In genomic region chr3:15557511-15557946, GRCh38 we compare ENCODE assay signal across 1 cellular context.
TF ChIP-seq lines count a peak whose summit lies in the region.

No MANE protein-coding gene starts in this region.

TF ChIP-seq in K562, 482 proteins besides CTCF, POLR2A, EP300 and RAD21 (continued from another document and continues in another):
- TF ChIP-seq, protein P1, sequence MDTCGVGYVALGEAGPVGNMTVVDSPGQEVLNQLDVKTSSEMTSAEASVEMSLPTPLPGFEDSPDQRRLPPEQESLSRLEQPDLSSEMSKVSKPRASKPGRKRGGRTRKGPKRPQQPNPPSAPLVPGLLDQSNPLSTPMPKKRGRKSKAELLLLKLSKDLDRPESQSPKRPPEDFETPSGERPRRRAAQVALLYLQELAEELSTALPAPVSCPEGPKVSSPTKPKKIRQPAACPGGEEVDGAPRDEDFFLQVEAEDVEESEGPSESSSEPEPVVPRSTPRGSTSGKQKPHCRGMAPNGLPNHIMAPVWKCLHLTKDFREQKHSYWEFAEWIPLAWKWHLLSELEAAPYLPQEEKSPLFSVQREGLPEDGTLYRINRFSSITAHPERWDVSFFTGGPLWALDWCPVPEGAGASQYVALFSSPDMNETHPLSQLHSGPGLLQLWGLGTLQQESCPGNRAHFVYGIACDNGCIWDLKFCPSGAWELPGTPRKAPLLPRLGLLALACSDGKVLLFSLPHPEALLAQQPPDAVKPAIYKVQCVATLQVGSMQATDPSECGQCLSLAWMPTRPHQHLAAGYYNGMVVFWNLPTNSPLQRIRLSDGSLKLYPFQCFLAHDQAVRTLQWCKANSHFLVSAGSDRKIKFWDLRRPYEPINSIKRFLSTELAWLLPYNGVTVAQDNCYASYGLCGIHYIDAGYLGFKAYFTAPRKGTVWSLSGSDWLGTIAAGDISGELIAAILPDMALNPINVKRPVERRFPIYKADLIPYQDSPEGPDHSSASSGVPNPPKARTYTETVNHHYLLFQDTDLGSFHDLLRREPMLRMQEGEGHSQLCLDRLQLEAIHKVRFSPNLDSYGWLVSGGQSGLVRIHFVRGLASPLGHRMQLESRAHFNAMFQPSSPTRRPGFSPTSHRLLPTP (IDR thresholded peaks at IDR 0.05; ENCODE audit: borderline replicate concordance, extremely low read depth, insufficient read length) = no peak
- no peak for TF ChIP-seq YBX1 (IDR thresholded peaks at IDR 0.05)
- TF ChIP-seq HDAC8 (tag; IDR thresholded peaks at IDR 0.05) = no peak
- TF ChIP-seq NFE2 (IDR thresholded peaks at IDR 0.05; ENCODE audit: low read depth) = peak; percentile 39; the same call in 1 of the 2 replicates
- no peak for TF ChIP-seq ZNF518B (CRISPR knock-in tag; IDR thresholded peaks at IDR 0.05)
- TF ChIP-seq ATF3 (IDR thresholded peaks at IDR 0.05) = no peak
- no peak for TF ChIP-seq ATF3 (CRISPR knock-in tag; conservative IDR thresholded peaks at IDR 0.05)
- peak; percentile 89 for TF ChIP-seq ZNF384 (IDR thresholded peaks at IDR 0.05; ENCODE audit: low read depth, low read length)
- TF ChIP-seq SRSF7 (optimal IDR thresholded peaks at IDR 0.05; ENCODE audit: low read depth, low read length) = no peak
- TF ChIP-seq, protein P2, sequence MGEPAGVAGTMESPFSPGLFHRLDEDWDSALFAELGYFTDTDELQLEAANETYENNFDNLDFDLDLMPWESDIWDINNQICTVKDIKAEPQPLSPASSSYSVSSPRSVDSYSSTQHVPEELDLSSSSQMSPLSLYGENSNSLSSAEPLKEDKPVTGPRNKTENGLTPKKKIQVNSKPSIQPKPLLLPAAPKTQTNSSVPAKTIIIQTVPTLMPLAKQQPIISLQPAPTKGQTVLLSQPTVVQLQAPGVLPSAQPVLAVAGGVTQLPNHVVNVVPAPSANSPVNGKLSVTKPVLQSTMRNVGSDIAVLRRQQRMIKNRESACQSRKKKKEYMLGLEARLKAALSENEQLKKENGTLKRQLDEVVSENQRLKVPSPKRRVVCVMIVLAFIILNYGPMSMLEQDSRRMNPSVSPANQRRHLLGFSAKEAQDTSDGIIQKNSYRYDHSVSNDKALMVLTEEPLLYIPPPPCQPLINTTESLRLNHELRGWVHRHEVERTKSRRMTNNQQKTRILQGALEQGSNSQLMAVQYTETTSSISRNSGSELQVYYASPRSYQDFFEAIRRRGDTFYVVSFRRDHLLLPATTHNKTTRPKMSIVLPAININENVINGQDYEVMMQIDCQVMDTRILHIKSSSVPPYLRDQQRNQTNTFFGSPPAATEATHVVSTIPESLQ (CRISPR knock-in tag; IDR thresholded peaks at IDR 0.05) = no peak
- TF ChIP-seq FOXA1 (IDR thresholded peaks at IDR 0.05; ENCODE audit: borderline replicate concordance) = no peak
- TF ChIP-seq HLTF (IDR thresholded peaks at IDR 0.05) = no peak
- no peak for TF ChIP-seq MECOM (CRISPR knock-in tag; IDR thresholded peaks at IDR 0.05)
- TF ChIP-seq ZC3H8 (IDR thresholded peaks at IDR 0.05) = no peak
- TF ChIP-seq SMARCC2 (IDR thresholded peaks at IDR 0.05; ENCODE audit: low read depth) = no peak
- no peak for TF ChIP-seq MCM7 (IDR thresholded peaks at IDR 0.05)
- no peak for TF ChIP-seq MYBL2 (IDR thresholded peaks at IDR 0.05; ENCODE audit: low read depth)
- TF ChIP-seq MYBL2 (CRISPR knock-in tag; IDR thresholded peaks at IDR 0.05; ENCODE audit: borderline replicate concordance) = no peak
- peak; percentile 61 for TF ChIP-seq SMC3 (conservative IDR thresholded peaks at IDR 0.05; ENCODE audit: insufficient read depth, low read depth, low read length)
- no peak for TF ChIP-seq ZNF655 (CRISPR knock-in tag; IDR thresholded peaks at IDR 0.05)
- TF ChIP-seq ZBTB40 (IDR thresholded peaks at IDR 0.05) = no peak
- TF ChIP-seq ZBTB40 (CRISPR knock-in tag; IDR thresholded peaks at IDR 0.05) = no peak
- no peak for TF ChIP-seq ZNF740 (CRISPR knock-in tag; IDR thresholded peaks at IDR 0.05)
- no peak for TF ChIP-seq ZNF740 (tag; IDR thresholded peaks at IDR 0.05)
- TF ChIP-seq, protein P3, sequence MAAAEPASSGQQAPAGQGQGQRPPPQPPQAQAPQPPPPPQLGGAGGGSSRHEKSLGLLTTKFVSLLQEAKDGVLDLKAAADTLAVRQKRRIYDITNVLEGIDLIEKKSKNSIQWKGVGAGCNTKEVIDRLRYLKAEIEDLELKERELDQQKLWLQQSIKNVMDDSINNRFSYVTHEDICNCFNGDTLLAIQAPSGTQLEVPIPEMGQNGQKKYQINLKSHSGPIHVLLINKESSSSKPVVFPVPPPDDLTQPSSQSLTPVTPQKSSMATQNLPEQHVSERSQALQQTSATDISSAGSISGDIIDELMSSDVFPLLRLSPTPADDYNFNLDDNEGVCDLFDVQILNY (CRISPR knock-in tag; IDR thresholded peaks at IDR 0.05) = no peak
- no peak for TF ChIP-seq SFPQ (IDR thresholded peaks at IDR 0.05; ENCODE audit: low read depth, low read length)
- no peak for TF ChIP-seq HNRNPLL (IDR thresholded peaks at IDR 0.05; ENCODE audit: low read depth, low read length, poor library complexity, severe bottlenecking)
- TF ChIP-seq GTF2E2 (tag; IDR thresholded peaks at IDR 0.05) = no peak
- no peak for TF ChIP-seq ZNF121 (CRISPR knock-in tag; conservative IDR thresholded peaks at IDR 0.05)
- TF ChIP-seq HMBOX1 (IDR thresholded peaks at IDR 0.05) = peak; percentile 50; the same call in 1 of the 2 replicates
